15 cellular contexts compared by ENCODE assay signal in genomic region chrX:112734250-112734649, GRCh38. TPM values are rescaled to one million over a fixed set of nuclear protein-coding genes. Genes with fewer than 3 reads are reported as not detected.
DNase-seq lines count a peak whose midpoint lies in the region; ATAC-seq and TF ChIP-seq lines count a peak whose summit lies in the region.
"Had no signal": no experiment of that assay in that cellular context is flagged by ENCODE, and none has a peak within 500 bp of the region (broad histone marks: within the 10 kb centered on the region; RNA-seq: fewer than 3 reads in every experiment).

No MANE protein-coding gene starts in this region.

- no peaks in the 10 kb centered on the region for H4K20me1 ChIP-seq in BLaER1 treated with 17β-estradiol and CSF1 and Interleukin-3, amounts not matched to agents 10 nM and 100 nM

- peaks cover 11 to 28% (median 16%) of the 10 kb centered on the region in 10 experiments; a peak in 16 of 20 replicates for H3K4me1 ChIP-seq in BLaER1 treated with 17β-estradiol and CSF1 and Interleukin-3, amounts not matched to agents 10 nM and 100 nM
- H3K4me1 ChIP-seq in adrenal gland (replicated peaks in 1 of 2) (no peaks in the 10 kb centered on the region), mesodermal cell (ENCODE audit: control insufficient read depth, insufficient read depth, low read length, poor library complexity, severe bottlenecking) (peaks cover 3% of the 10 kb centered on the region), suprapubic skin (no peaks in the 10 kb centered on the region)
- H3K4me1 ChIP-seq: SJCRH30 had no signal

- peak overlapping the region; percentile 32 to 80 (median 62) for H3K4me2 ChIP-seq in BLaER1 treated with 17β-estradiol and CSF1 and Interleukin-3, amounts not matched to agents 10 nM and 100 nM

- TF ChIP-seq EP300 in suprapubic skin (IDR thresholded peaks at IDR 0.05), result no peak

- H3K27ac ChIP-seq in BLaER1 treated with 17β-estradiol and CSF1 and Interleukin-3, amounts not matched to agents 10 nM and 100 nM, result peak overlapping the region in 5 of 11 experiments; percentile 47 to 67 (median 53); a peak in 11 of 22 replicates
- H3K27ac ChIP-seq in adrenal gland (no peak overlapping the region), mesodermal cell (ENCODE audit: low read depth, low read length, severe bottlenecking) (peak overlapping the region; percentile 16), suprapubic skin (no peak overlapping the region)
- H3K27ac ChIP-seq: coronary artery, SJCRH30 had no signal

- intact Hi-C loops in adrenal gland (cut with DNase I), result no loop called here

- peak; percentile 54 for ATAC-seq in HG02759 (IDR thresholded peaks at IDR 0.05; ENCODE audit: unreplicated experiment)
- ATAC-seq: CD8-positive, alpha-beta T cell had no signal

- TF ChIP-seq CTCF in adrenal gland (IDR thresholded peaks at IDR 0.05), result no peak
- TF ChIP-seq CTCF in suprapubic skin (IDR thresholded peaks at IDR 0.05), result no peak

- DNase-seq in adrenal gland (peak in 4 of 7 donors; percentile 4 to 20 (median 14)), suprapubic skin (ENCODE audit: low spot score in 2 of 2) (no peak), DMS79 (lab: John Stamatoyannopoulos, UW) (no peak)
- no peak for DNase-seq in activated effector memory CD4-positive, alpha-beta T cell treated with Interleukin-2 at 50 U/mL for 16 hours
- no peak for DNase-seq in activated CD8-positive, alpha-beta memory T cell treated with anti-CD3 and anti-CD28 coated beads for 24 hours
- DNase-seq: activated CD4-positive, alpha-beta T cell treated with anti-CD3 and anti-CD28 coated beads for 4 hours; activated gamma-delta T cell; CD8-positive, alpha-beta T cell; NCI-H345 had no signal

- peak overlapping the region in 6 of 10 experiments; percentile 23 to 46 (median 31); a peak in 8 of 20 replicates for H3K4me3 ChIP-seq in BLaER1 treated with 17β-estradiol and CSF1 and Interleukin-3, amounts not matched to agents 10 nM and 100 nM
- H3K4me3 ChIP-seq in adrenal gland, result no peak overlapping the region
- H3K4me3 ChIP-seq in mesodermal cell (ENCODE audit: extremely low read depth, insufficient read depth, low read length, poor library complexity, severe bottlenecking), result no peak overlapping the region
- H3K4me3 ChIP-seq in suprapubic skin, result no peak overlapping the region
- H3K4me3 ChIP-seq: coronary artery, SJCRH30 had no signal

- peaks cover 66 to 100% (median 97%) of the 10 kb centered on the region in 11 experiments for H3K27me3 ChIP-seq in BLaER1 treated with 17β-estradiol and CSF1 and Interleukin-3, amounts not matched to agents 10 nM and 100 nM
- peaks cover 14% of the 10 kb centered on the region for H3K27me3 ChIP-seq in adrenal gland
- no peaks in the 10 kb centered on the region for H3K27me3 ChIP-seq in suprapubic skin
- H3K27me3 ChIP-seq: SJCRH30 had no signal

- peak overlapping the region in 8 of 11 experiments; percentile 12 to 63 (median 47); a peak in 11 of 22 replicates for H3K9ac ChIP-seq in BLaER1 treated with 17β-estradiol and CSF1 and Interleukin-3, amounts not matched to agents 10 nM and 100 nM

- H3K9me3 ChIP-seq in BLaER1 treated with 17β-estradiol and CSF1 and Interleukin-3, amounts not matched to agents 10 nM and 100 nM (replicated peaks in 1 of 11), result peaks cover 0 to 3% (median 0%) of the 10 kb centered on the region in 11 experiments; a peak in 2 of 22 replicates
- H3K9me3 ChIP-seq in adrenal gland (replicated peaks in 1 of 3) (no peaks in the 10 kb centered on the region), mesodermal cell (ENCODE audit: control insufficient read depth, low read length) (no peaks in the 10 kb centered on the region), suprapubic skin (no peaks in the 10 kb centered on the region)
- H3K9me3 ChIP-seq: SJCRH30 had no signal

- TF ChIP-seq POLR2A in adrenal gland (IDR thresholded peaks at IDR 0.05), result no peak
- TF ChIP-seq POLR2A in suprapubic skin (IDR thresholded peaks at IDR 0.05), result no peak

- 30 to 35% (median 32%) methylated on average over 3 of the region's 3 CpGs for WGBS in adrenal gland, 4 donors
- 50 to 80% methylated on average over 1 of the region's 3 CpGs for WGBS in mesodermal cell (ENCODE audit: insufficient coverage in 2 of 2), 2 experiments
- WGBS in suprapubic skin, result 21% methylated on average over 3 of the region's 3 CpGs

- H3K36me3 ChIP-seq in BLaER1 treated with 17β-estradiol and CSF1 and Interleukin-3, amounts not matched to agents 10 nM and 100 nM, result no peaks in the 10 kb centered on the region
- no peaks in the 10 kb centered on the region for H3K36me3 ChIP-seq in adrenal gland (replicated peaks in 1 of 2)
- no peaks in the 10 kb centered on the region for H3K36me3 ChIP-seq in mesodermal cell (ENCODE audit: control insufficient read depth, insufficient read depth, low read length)
- no peaks in the 10 kb centered on the region for H3K36me3 ChIP-seq in suprapubic skin
- H3K36me3 ChIP-seq: SJCRH30 had no signal

RNA-seq across cellular contexts. Expression of gene LHFPL1, which starts 54.5 kb away (rescaled TPM):
- total RNA-seq in adrenal gland, result under 1 TPM in 4 of 8 donors, not detected in 4; 0.14 to 0.96 (median 0.24) TPM
- under 1 TPM; 0.07 to 0.24 (median 0.20) TPM for polyA plus RNA-seq in adrenal gland
- polyA plus RNA-seq in mesodermal cell (2013, experiment 1 of 2), result 0.29 TPM
- polyA plus RNA-seq in mesodermal cell (2013, experiment 2 of 2), result 0.40 TPM
- total RNA-seq in suprapubic skin, result not detected
- total RNA-seq: CD8-positive, alpha-beta T cell; myocyte had no signal

Comparison
In these comparisons a context has a peak if more than half of its experiments do, and no peak if none do; other contexts are left out.
1. H3K4me3 ChIP-seq: peak in BLaER1 treated with 17β-estradiol and CSF1 and Interleukin-3, amounts not matched to agents 10 nM and 100 nM (6 of 10); none in adrenal gland (0 of 4), mesodermal cell (single experiment) and suprapubic skin (single experiment).
2. DNase-seq: peak in adrenal gland (4 of 7); none in activated effector memory CD4-positive, alpha-beta T cell treated with Interleukin-2 at 50 U/mL for 16 hours (single experiment), activated CD8-positive, alpha-beta memory T cell treated with anti-CD3 and anti-CD28 coated beads for 24 hours (single experiment), suprapubic skin (0 of 2) and DMS79 (single experiment).